Comparison of ENCODE assay signal across 1 cellular context in the genomic region with DNA sequence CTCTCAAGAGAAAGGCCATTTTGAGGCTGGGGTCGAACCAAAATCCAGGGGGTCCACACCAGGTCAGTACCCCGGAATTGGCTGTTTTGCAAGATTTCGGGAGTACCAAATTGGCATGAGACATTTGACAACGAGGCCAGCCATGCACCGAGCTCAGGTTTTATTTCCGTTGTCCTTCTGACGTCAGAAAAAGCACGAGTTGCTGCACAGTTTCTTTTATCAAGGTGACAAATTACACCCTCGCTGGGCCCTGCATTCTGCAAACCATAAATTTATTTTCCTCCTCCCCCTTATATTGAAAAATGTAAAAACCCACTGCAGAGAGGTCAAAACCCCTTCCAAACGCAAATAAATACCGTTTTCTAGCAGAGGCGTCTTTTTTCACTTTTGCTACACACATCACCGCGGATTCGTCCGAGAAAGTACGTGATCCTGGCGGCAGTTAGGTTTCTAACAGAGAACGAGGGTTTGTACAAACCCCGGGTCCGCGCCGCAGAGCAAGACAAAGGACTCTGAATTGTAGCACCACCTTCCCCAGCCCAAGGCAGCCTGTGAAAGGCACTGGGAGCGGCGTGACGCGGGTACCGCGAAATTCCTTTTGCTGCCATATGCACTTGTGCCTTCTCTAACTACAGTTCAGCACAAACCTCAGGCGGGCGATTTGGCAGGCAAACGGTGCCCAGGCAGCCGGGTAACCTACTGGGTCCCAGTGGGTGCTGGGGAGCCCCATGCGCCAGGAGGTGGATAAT.
A peak's percentile ranks its signal among the peaks of the same experiment; 100 is the strongest.
TF ChIP-seq lines count a peak whose summit lies in the region.

No MANE protein-coding gene starts in this region.

TF ChIP-seq in K562, 482 proteins besides CTCF, POLR2A, EP300 and RAD21 (continued from another document and continues in another):
- TF ChIP-seq, protein P1, sequence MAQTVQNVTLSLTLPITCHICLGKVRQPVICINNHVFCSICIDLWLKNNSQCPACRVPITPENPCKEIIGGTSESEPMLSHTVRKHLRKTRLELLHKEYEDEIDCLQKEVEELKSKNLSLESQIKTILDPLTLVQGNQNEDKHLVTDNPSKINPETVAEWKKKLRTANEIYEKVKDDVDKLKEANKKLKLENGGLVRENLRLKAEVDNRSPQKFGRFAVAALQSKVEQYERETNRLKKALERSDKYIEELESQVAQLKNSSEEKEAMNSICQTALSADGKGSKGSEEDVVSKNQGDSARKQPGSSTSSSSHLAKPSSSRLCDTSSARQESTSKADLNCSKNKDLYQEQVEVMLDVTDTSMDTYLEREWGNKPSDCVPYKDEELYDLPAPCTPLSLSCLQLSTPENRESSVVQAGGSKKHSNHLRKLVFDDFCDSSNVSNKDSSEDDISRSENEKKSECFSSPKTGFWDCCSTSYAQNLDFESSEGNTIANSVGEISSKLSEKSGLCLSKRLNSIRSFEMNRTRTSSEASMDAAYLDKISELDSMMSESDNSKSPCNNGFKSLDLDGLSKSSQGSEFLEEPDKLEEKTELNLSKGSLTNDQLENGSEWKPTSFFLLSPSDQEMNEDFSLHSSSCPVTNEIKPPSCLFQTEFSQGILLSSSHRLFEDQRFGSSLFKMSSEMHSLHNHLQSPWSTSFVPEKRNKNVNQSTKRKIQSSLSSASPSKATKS (CRISPR knock-in tag; IDR thresholded peaks at IDR 0.05): no peak
- TF ChIP-seq SMARCE1 (IDR thresholded peaks at IDR 0.05): no peak; the same call in 1 of the 2 replicates
- TF ChIP-seq MCM2 (IDR thresholded peaks at IDR 0.05; ENCODE audit: low read depth): no peak
- no peak for TF ChIP-seq ZFX (CRISPR knock-in tag; IDR thresholded peaks at IDR 0.05)
- TF ChIP-seq CREM (IDR thresholded peaks at IDR 0.05; ENCODE audit: low read depth): peak; percentile 75
- TF ChIP-seq VEZF1 (CRISPR knock-in tag; IDR thresholded peaks at IDR 0.05): 0 out of 2 replicates have a peak, but pooled peaks have one; percentile 16
- no peak for TF ChIP-seq ZNF77 (CRISPR knock-in tag; IDR thresholded peaks at IDR 0.05)
- TF ChIP-seq RBBP5 (IDR thresholded peaks at IDR 0.05; ENCODE audit: borderline replicate concordance, insufficient read depth, low read length, poor library complexity, severe bottlenecking): peak; percentile 20
- TF ChIP-seq, protein P2, sequence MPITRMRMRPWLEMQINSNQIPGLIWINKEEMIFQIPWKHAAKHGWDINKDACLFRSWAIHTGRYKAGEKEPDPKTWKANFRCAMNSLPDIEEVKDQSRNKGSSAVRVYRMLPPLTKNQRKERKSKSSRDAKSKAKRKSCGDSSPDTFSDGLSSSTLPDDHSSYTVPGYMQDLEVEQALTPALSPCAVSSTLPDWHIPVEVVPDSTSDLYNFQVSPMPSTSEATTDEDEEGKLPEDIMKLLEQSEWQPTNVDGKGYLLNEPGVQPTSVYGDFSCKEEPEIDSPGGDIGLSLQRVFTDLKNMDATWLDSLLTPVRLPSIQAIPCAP (CRISPR knock-in tag; IDR thresholded peaks at IDR 0.05; ENCODE audit: borderline replicate concordance): no peak
- TF ChIP-seq, protein P3, sequence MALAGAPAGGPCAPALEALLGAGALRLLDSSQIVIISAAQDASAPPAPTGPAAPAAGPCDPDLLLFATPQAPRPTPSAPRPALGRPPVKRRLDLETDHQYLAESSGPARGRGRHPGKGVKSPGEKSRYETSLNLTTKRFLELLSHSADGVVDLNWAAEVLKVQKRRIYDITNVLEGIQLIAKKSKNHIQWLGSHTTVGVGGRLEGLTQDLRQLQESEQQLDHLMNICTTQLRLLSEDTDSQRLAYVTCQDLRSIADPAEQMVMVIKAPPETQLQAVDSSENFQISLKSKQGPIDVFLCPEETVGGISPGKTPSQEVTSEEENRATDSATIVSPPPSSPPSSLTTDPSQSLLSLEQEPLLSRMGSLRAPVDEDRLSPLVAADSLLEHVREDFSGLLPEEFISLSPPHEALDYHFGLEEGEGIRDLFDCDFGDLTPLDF (CRISPR knock-in tag; IDR thresholded peaks at IDR 0.05): no peak
- TF ChIP-seq ZNF592 (IDR thresholded peaks at IDR 0.05): peak; percentile 80; the same call in 1 of the 2 replicates
- TF ChIP-seq TAF9B (IDR thresholded peaks at IDR 0.05; ENCODE audit: partially characterized antibody): peak; percentile 24
- TF ChIP-seq YY1 (IDR thresholded peaks at IDR 0.05; ENCODE audit: borderline replicate concordance in 1 of 3, control insufficient read depth in 1 of 3, extremely low read depth in 1 of 3, insufficient read depth in 3 of 3, insufficient read length in 1 of 3, insufficient replicate concordance in 2 of 3, low read depth in 1 of 3, low read length in 2 of 3): peak in 1 of 3 experiments; percentile 45
- TF ChIP-seq STAT5B (CRISPR knock-in tag; IDR thresholded peaks at IDR 0.05): no peak
- TF ChIP-seq HDAC3 (IDR thresholded peaks at IDR 0.05; ENCODE audit: borderline replicate concordance, partially characterized antibody): no peak
- TF ChIP-seq, protein P4, sequence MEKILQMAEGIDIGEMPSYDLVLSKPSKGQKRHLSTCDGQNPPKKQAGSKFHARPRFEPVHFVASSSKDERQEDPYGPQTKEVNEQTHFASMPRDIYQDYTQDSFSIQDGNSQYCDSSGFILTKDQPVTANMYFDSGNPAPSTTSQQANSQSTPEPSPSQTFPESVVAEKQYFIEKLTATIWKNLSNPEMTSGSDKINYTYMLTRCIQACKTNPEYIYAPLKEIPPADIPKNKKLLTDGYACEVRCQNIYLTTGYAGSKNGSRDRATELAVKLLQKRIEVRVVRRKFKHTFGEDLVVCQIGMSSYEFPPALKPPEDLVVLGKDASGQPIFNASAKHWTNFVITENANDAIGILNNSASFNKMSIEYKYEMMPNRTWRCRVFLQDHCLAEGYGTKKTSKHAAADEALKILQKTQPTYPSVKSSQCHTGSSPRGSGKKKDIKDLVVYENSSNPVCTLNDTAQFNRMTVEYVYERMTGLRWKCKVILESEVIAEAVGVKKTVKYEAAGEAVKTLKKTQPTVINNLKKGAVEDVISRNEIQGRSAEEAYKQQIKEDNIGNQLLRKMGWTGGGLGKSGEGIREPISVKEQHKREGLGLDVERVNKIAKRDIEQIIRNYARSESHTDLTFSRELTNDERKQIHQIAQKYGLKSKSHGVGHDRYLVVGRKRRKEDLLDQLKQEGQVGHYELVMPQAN (IDR thresholded peaks at IDR 0.05; ENCODE audit: borderline replicate concordance): 0 out of 2 replicates have a peak, but pooled peaks have one; percentile 27
- TF ChIP-seq, protein P5, sequence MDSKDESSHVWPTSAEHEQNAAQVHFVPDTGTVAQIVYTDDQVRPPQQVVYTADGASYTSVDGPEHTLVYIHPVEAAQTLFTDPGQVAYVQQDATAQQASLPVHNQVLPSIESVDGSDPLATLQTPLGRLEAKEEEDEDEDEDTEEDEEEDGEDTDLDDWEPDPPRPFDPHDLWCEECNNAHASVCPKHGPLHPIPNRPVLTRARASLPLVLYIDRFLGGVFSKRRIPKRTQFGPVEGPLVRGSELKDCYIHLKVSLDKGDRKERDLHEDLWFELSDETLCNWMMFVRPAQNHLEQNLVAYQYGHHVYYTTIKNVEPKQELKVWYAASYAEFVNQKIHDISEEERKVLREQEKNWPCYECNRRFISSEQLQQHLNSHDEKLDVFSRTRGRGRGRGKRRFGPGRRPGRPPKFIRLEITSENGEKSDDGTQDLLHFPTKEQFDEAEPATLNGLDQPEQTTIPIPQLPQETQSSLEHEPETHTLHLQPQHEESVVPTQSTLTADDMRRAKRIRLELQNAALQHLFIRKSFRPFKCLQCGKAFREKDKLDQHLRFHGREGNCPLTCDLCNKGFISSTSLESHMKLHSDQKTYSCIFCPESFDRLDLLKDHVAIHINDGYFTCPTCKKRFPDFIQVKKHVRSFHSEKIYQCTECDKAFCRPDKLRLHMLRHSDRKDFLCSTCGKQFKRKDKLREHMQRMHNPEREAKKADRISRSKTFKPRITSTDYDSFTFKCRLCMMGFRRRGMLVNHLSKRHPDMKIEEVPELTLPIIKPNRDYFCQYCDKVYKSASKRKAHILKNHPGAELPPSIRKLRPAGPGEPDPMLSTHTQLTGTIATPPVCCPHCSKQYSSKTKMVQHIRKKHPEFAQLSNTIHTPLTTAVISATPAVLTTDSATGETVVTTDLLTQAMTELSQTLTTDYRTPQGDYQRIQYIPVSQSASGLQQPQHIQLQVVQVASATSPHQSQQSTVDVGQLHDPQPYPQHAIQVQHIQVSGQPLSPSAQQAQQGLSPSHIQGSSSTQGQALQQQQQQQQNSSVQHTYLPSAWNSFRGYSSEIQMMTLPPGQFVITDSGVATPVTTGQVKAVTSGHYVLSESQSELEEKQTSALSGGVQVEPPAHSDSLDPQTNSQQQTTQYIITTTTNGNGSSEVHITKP (IDR thresholded peaks at IDR 0.05; ENCODE audit: partially characterized antibody): peak; percentile 34
- peak; percentile 8; the same call in 1 of the 2 replicates for TF ChIP-seq MECOM (CRISPR knock-in tag; IDR thresholded peaks at IDR 0.05)
- TF ChIP-seq ZC3H11A (IDR thresholded peaks at IDR 0.05; ENCODE audit: low read depth, low read length): no peak
- peak; percentile 19; the same call in 1 of the 2 replicates for TF ChIP-seq CXXC5 (CRISPR knock-in tag; IDR thresholded peaks at IDR 0.05)
- TF ChIP-seq, protein P6, sequence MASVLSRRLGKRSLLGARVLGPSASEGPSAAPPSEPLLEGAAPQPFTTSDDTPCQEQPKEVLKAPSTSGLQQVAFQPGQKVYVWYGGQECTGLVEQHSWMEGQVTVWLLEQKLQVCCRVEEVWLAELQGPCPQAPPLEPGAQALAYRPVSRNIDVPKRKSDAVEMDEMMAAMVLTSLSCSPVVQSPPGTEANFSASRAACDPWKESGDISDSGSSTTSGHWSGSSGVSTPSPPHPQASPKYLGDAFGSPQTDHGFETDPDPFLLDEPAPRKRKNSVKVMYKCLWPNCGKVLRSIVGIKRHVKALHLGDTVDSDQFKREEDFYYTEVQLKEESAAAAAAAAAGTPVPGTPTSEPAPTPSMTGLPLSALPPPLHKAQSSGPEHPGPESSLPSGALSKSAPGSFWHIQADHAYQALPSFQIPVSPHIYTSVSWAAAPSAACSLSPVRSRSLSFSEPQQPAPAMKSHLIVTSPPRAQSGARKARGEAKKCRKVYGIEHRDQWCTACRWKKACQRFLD (CRISPR knock-in tag; IDR thresholded peaks at IDR 0.05): 0 out of 2 replicates have a peak, but pooled peaks have one; percentile 35
- TF ChIP-seq, protein P7, sequence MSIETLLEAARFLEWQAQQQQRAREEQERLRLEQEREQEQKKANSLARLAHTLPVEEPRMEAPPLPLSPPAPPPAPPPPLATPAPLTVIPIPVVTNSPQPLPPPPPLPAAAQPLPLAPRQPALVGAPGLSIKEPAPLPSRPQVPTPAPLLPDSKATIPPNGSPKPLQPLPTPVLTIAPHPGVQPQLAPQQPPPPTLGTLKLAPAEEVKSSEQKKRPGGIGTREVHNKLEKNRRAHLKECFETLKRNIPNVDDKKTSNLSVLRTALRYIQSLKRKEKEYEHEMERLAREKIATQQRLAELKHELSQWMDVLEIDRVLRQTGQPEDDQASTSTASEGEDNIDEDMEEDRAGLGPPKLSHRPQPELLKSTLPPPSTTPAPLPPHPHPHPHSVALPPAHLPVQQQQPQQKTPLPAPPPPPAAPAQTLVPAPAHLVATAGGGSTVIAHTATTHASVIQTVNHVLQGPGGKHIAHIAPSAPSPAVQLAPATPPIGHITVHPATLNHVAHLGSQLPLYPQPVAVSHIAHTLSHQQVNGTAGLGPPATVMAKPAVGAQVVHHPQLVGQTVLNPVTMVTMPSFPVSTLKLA (conservative IDR thresholded peaks at IDR 0.05): peak in 1 of 2 experiments; percentile 37; a peak in 2 of 4 replicates
- TF ChIP-seq, protein P8, sequence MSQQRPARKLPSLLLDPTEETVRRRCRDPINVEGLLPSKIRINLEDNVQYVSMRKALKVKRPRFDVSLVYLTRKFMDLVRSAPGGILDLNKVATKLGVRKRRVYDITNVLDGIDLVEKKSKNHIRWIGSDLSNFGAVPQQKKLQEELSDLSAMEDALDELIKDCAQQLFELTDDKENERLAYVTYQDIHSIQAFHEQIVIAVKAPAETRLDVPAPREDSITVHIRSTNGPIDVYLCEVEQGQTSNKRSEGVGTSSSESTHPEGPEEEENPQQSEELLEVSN (IDR thresholded peaks at IDR 0.05; ENCODE audit: borderline replicate concordance in 1 of 2, extremely low read depth in 1 of 2, insufficient read depth in 1 of 2, insufficient read length in 1 of 2, low read depth in 1 of 2, low read length in 1 of 2, poor library complexity in 1 of 2, severe bottlenecking in 1 of 2): peak in 1 of 2 experiments; percentile 31
- TF ChIP-seq SMC3 (conservative IDR thresholded peaks at IDR 0.05; ENCODE audit: insufficient read depth, low read depth, low read length): 0 out of 2 replicates have a peak, but pooled peaks have one; percentile 4
- no peak for TF ChIP-seq ZNF507 (tag; conservative IDR thresholded peaks at IDR 0.05)
- TF ChIP-seq NR2C1 (IDR thresholded peaks at IDR 0.05): no peak
- TF ChIP-seq NR2C1 (tag; IDR thresholded peaks at IDR 0.05): 0 out of 2 replicates have a peak, but pooled peaks have one; percentile 27
